In genomic region chr2:39664898-39665591, GRCh38 we compare ENCODE assay signal across 11 cellular contexts. TPM values are rescaled to one million over a fixed set of nuclear protein-coding genes. Genes with fewer than 3 reads are reported as not detected.
A peak's percentile ranks its signal among the peaks of the same experiment; 100 is the strongest.
DNase-seq lines count a peak whose midpoint lies in the region; ATAC-seq and TF ChIP-seq lines count a peak whose summit lies in the region.
"Had no signal": no experiment of that assay in that cellular context is flagged by ENCODE, and none has a peak within 500 bp of the region (broad histone marks: within the 10 kb centered on the region; RNA-seq: fewer than 3 reads in every experiment).

No MANE protein-coding gene starts in this region.

- H3K14ac ChIP-seq in H9 (ENCODE audit: insufficient read depth, low read length): peak overlapping the region; percentile 26; the same call in 1 of the 2 replicates

- peak overlapping the region; percentile 30 for H3K9ac ChIP-seq in H9 (ENCODE audit: extremely low read depth, insufficient read length, low read length)

- peaks cover 6% of the 10 kb centered on the region; the same call in 1 of the 2 replicates for H3K27me3 ChIP-seq in H9 (ENCODE audit: insufficient read depth, low read length)

- no peak overlapping the region for H2BK12ac ChIP-seq in H9 (ENCODE audit: insufficient read length, low read depth, low read length)

- peak overlapping the region; percentile 93 for H3K4me2 ChIP-seq in H9 (ENCODE audit: insufficient read depth, insufficient read length, low read length)

- H3K79me2 ChIP-seq in H9 (ENCODE audit: insufficient read depth, low read length): 0 out of 2 replicates have a peak, but pooled peaks cover 4% of the 10 kb centered on the region

- H3K27ac Mint-ChIP-seq in H9: peak overlapping the region in 2 of 3 experiments; percentile 51 to 97; a peak in 4 of 7 replicates
- H3K27ac Mint-ChIP-seq in activated naive CD8-positive, alpha-beta T cell: no peak overlapping the region

- no peak overlapping the region for H4K5ac ChIP-seq in H9 (ENCODE audit: insufficient read length, low read depth, low read length)

- H4K20me1 ChIP-seq in H9 (ENCODE audit: control insufficient read depth, insufficient read depth, insufficient read length): no peaks in the 10 kb centered on the region

- H3T11ph ChIP-seq in H9 (ENCODE audit: low read length): no peak overlapping the region

- no peak for ATAC-seq in HG03521 (IDR thresholded peaks at IDR 0.05; ENCODE audit: unreplicated experiment)

- no peak overlapping the region for H2BK20ac ChIP-seq in H9 (ENCODE audit: low read depth, low read length, poor library complexity, severe bottlenecking)

- H3K56ac ChIP-seq in H9 (ENCODE audit: insufficient read length, low read depth, low read length): no peak overlapping the region

- no peak overlapping the region for H4K91ac ChIP-seq in H9 (ENCODE audit: insufficient read length, low read depth, low read length)

- H2BK120ac ChIP-seq in H9 (ENCODE audit: low read depth, low read length, poor library complexity, severe bottlenecking): no peak overlapping the region

- peak; percentile 20; the same call in 2 of the 3 replicates for TF ChIP-seq CTCF in H9 (conservative IDR thresholded peaks at IDR 0.05)
- TF ChIP-seq CTCF in retinal pigment epithelial cell (conservative IDR thresholded peaks at IDR 0.05; ENCODE audit: low read depth, low read length): no peak

- H3K27ac ChIP-seq in H9 (ENCODE audit: insufficient read length, low read depth, low read length): no peak overlapping the region
- H3K27ac ChIP-seq: RWPE1 had no signal

- no peak overlapping the region for H3K18ac ChIP-seq in H9 (ENCODE audit: insufficient read length, low read depth, low read length)

- DNase-seq in H9 (peak; percentile 70), iPS DF 19.7 (ENCODE audit: low read depth, low spot score) (peak; percentile 20), retinal pigment epithelial cell (ENCODE audit: low read depth) (no peak), activated gamma-delta T cell (lab: John Stamatoyannopoulos, UW) (no peak), NCI-H774 (lab: John Stamatoyannopoulos, UW) (no peak)
- DNase-seq: DND-41; NCI-H1694; stimulated activated naive CD4-positive, alpha-beta T cell treated with Interleukin-2 at 50 U/mL for 16 hours had no signal

- H2BK15ac ChIP-seq in H9 (ENCODE audit: low read depth, low read length): no peak overlapping the region

- no peaks in the 10 kb centered on the region; a peak in 1 of 5 replicates for H3K9me3 Mint-ChIP-seq in H9
- H3K9me3 Mint-ChIP-seq in activated naive CD8-positive, alpha-beta T cell (ENCODE audit: low read depth): no peaks in the 10 kb centered on the region

- peaks cover 37% of the 10 kb centered on the region for H3K27me3 Mint-ChIP-seq in H9 (ENCODE audit: low read depth)
- H3K27me3 Mint-ChIP-seq in activated naive CD8-positive, alpha-beta T cell: peaks cover 42% of the 10 kb centered on the region

- H3K9me3 ChIP-seq in H9 (ENCODE audit: control insufficient read depth, low read depth, low read length): no peaks in the 10 kb centered on the region

- peak overlapping the region; percentile 81 for H2AFZ ChIP-seq in H9 (ENCODE audit: low read length)

- H3K23me2 ChIP-seq in H9 (ENCODE audit: insufficient read length, low read depth, low read length, poor library complexity, severe bottlenecking): peaks cover 14% of the 10 kb centered on the region

- H3K4me1 ChIP-seq in H9 (ENCODE audit: insufficient read depth, low read length): peaks cover 10% of the 10 kb centered on the region

- 100% methylated on average over 1 of the region's 26 CpGs for WGBS in H9 (ENCODE audit: extremely low coverage, insufficient read length, low lambda C conversion rate)

- H3K79me1 ChIP-seq in H9 (ENCODE audit: insufficient read depth, low read depth, low read length, poor library complexity, severe bottlenecking): no peaks in the 10 kb centered on the region

- no peak overlapping the region for H3K4ac ChIP-seq in H9 (ENCODE audit: low read depth, low read length)

- no peak overlapping the region for H3K23ac ChIP-seq in H9 (ENCODE audit: insufficient read length, low read depth, low read length)

- H2AK5ac ChIP-seq in H9 (ENCODE audit: insufficient read length, low read length): no peak overlapping the region

- H4K8ac ChIP-seq in H9 (replicated peaks; ENCODE audit: insufficient read length, low read depth, low read length): no peak overlapping the region

- H3K4me3 ChIP-seq in retinal pigment epithelial cell (ENCODE audit: low read length): peak overlapping the region; percentile 32

- H3K36me3 Mint-ChIP-seq in H9 (ENCODE audit: insufficient read depth in 1 of 3, low read depth in 3 of 3): peaks cover 0 to 1% (median 0%) of the 10 kb centered on the region in 3 experiments; a peak in 2 of 7 replicates
- no peaks in the 10 kb centered on the region for H3K36me3 Mint-ChIP-seq in activated naive CD8-positive, alpha-beta T cell

- peaks cover 31 to 40% of the 10 kb centered on the region in 2 experiments for H3K4me1 Mint-ChIP-seq in H9
- peaks cover 9% of the 10 kb centered on the region for H3K4me1 Mint-ChIP-seq in activated naive CD8-positive, alpha-beta T cell (ENCODE audit: low read depth)

- no peak overlapping the region for H2BK5ac ChIP-seq in H9 (ENCODE audit: insufficient read length, low read length)

- H3K4me3 Mint-ChIP-seq in H9: peak overlapping the region; percentile 79 to 96
- H3K4me3 Mint-ChIP-seq in activated naive CD8-positive, alpha-beta T cell: peak overlapping the region; percentile 39

RNA-seq across cellular contexts. Expression of gene TMEM178A, which starts 0.7 kb away (rescaled TPM):
- total RNA-seq in H9 (2021): 7.5 and 7.8 TPM in 2 replicates

Comparison
In these comparisons a context has a peak if more than half of its experiments do, and no peak if none do; other contexts are left out.
1. DNase-seq: peak in H9 (single experiment) and iPS DF 19.7 (single experiment); none in retinal pigment epithelial cell (single experiment), activated gamma-delta T cell (single experiment) and NCI-H774 (single experiment).